ENCODE assay signal across 15 cellular contexts in the genomic region with DNA sequence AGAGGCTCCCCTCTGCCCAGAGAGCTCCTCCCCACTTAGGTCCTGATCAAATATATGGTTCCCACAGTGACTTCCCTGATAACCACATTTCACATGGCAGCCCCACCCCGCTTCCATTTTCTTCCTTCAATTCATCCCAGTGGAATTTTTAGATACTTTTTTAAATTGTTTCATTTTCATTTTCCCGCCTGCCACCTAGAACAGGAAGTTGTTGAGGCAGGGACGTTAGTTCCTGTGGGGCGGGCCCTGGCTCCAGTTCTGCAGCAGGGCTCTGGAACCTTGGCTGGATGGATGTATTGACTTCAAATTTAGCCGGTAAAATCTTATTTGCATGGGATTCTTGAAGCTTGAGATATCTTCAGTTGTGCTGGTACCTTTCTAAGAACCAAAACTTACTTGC.
"Had no signal": no experiment of that assay in that cellular context is flagged by ENCODE, and none has a peak within 500 bp of the region (broad histone marks: within the 10 kb centered on the region; RNA-seq: fewer than 3 reads in every experiment).

No MANE protein-coding gene starts in this region.

- H3K4me3 Mint-ChIP-seq: activated CD4-positive, alpha-beta T cell treated with anti-CD3 and anti-CD28 coated beads, Interleukin-2, amount 10 ng/mL, durations not matched to agents 24 days and 14 days; activated T-cell treated with anti-CD3 and anti-CD28 coated beads, Interleukin-2, amount 50 U/mL, for 24 hours; nephron progenitor cell; stimulated activated naive CD8-positive, alpha-beta T cell treated with anti-CD3 and anti-CD28 coated beads, Interleukin-15, Interleukin-2, amounts not matched to agents 100 ng/mL and 50 ng/mL, for 24 hours; WTC11 had no signal

- H3K9me3 ChIP-seq: ascending aorta, colonic mucosa, heart left ventricle, thoracic aorta had no signal

- H3K4me1 ChIP-seq: ascending aorta, colonic mucosa, foreskin keratinocyte, heart left ventricle had no signal

- H3K4me1 Mint-ChIP-seq: nephron progenitor cell, WTC11 had no signal

- DNase-seq: activated CD4-positive, alpha-beta T cell treated with anti-CD3 and anti-CD28 coated beads, Interleukin-2, amount 10 ng/mL, durations not matched to agents 24 days and 14 days; activated gamma-delta T cell; activated T-cell treated with anti-CD3 and anti-CD28 coated beads, Interleukin-2, amount 50 U/mL, for 24 hours; colonic mucosa; effector CD4-positive, alpha-beta T cell; heart left ventricle; kidney; nephron progenitor cell; stimulated activated CD4-positive, alpha-beta T cell treated with anti-CD3 and anti-CD28 coated beads, Interleukin-2, amount 100 ng/mL, for 48 hours had no signal

- H3K36me3 ChIP-seq: ascending aorta, cardiac muscle cell, colonic mucosa, heart left ventricle, thoracic aorta had no signal

- H3K27me3 ChIP-seq: ascending aorta, cardiac muscle cell, colonic mucosa, foreskin keratinocyte had no signal

- H3K4me3 ChIP-seq: ascending aorta, cardiac muscle cell, colonic mucosa, heart left ventricle, thoracic aorta had no signal

- H3K27ac ChIP-seq: ascending aorta, cardiac muscle cell, colonic mucosa, foreskin keratinocyte, heart left ventricle, thoracic aorta had no signal

- H3K9me3 Mint-ChIP-seq: activated T-cell treated with anti-CD3 and anti-CD28 coated beads, Interleukin-2, amount 50 U/mL, for 24 hours had no signal

- H3K27me3 Mint-ChIP-seq: activated CD4-positive, alpha-beta T cell treated with anti-CD3 and anti-CD28 coated beads, Interleukin-2, amount 10 ng/mL, durations not matched to agents 24 days and 14 days; activated T-cell treated with anti-CD3 and anti-CD28 coated beads, Interleukin-2, amount 50 U/mL, for 24 hours; stimulated activated naive CD8-positive, alpha-beta T cell treated with anti-CD3 and anti-CD28 coated beads, Interleukin-15, Interleukin-2, amounts not matched to agents 100 ng/mL and 50 ng/mL, for 24 hours had no signal

- ATAC-seq: heart left ventricle, WTC11 had no signal

- H3K27ac Mint-ChIP-seq: activated CD4-positive, alpha-beta T cell treated with anti-CD3 and anti-CD28 coated beads, Interleukin-2, amount 10 ng/mL, durations not matched to agents 24 days and 14 days; activated T-cell treated with anti-CD3 and anti-CD28 coated beads, Interleukin-2, amount 50 U/mL, for 24 hours; nephron progenitor cell; stimulated activated naive CD8-positive, alpha-beta T cell treated with anti-CD3 and anti-CD28 coated beads, Interleukin-15, Interleukin-2, amounts not matched to agents 100 ng/mL and 50 ng/mL, for 24 hours; WTC11 had no signal
